ENCODE assay signal across 29 cellular contexts in genomic region chr4:10120943-10121567, GRCh38. TPM values are rescaled to one million over a fixed set of nuclear protein-coding genes. Genes with fewer than 3 reads are reported as not detected.
DNase-seq lines count a peak whose midpoint lies in the region; ATAC-seq and TF ChIP-seq lines count a peak whose summit lies in the region.
"Had no signal": no experiment of that assay in that cellular context is flagged by ENCODE, and none has a peak within 500 bp of the region (broad histone marks: within the 10 kb centered on the region; RNA-seq: fewer than 3 reads in every experiment).

No MANE protein-coding gene starts in this region.

- no peak overlapping the region for H4K8ac ChIP-seq in trophoblast cell (ENCODE audit: low read depth, low read length)

- intact Hi-C loops in left ventricle myocardium superior (cut with micrococcal nuclease), result no loop called here

- no peak overlapping the region for H2BK5ac ChIP-seq in trophoblast cell (ENCODE audit: low read depth, low read length, poor library complexity)

- H3K79me2 ChIP-seq in neural progenitor cell (ENCODE audit: low read depth) (peaks cover 2% of the 10 kb centered on the region), trophoblast cell (ENCODE audit: control insufficient read depth, insufficient read depth, low read length, poor library complexity) (peaks cover 4% of the 10 kb centered on the region)

- H3K4me3 ChIP-seq in BLaER1 (no peak overlapping the region), neural progenitor cell (no peak overlapping the region), trophoblast cell (ENCODE audit: low read depth, low read length) (no peak overlapping the region)
- H3K4me3 ChIP-seq: cardiac muscle cell, mucosa of descending colon, spleen, transverse colon had no signal

- no peaks in the 10 kb centered on the region for H3K36me3 Mint-ChIP-seq in neural progenitor cell

- no peak overlapping the region for H3K4me3 Mint-ChIP-seq in neural progenitor cell
- H3K4me3 Mint-ChIP-seq: activated B cell treated with CpG ODN at 0.5 μM for 24 hours; activated CD4-positive, alpha-beta memory T cell treated with anti-CD3 and anti-CD28 coated beads, Interleukin-2, amount 10 ng/mL, durations not matched to agents 7 days and 5 days; H9 had no signal

- no peak overlapping the region for H3K14ac ChIP-seq in trophoblast cell (ENCODE audit: low read length)

- no peak overlapping the region for H4K12ac ChIP-seq in trophoblast cell (ENCODE audit: low read depth, low read length)

- DNase-seq in GDM1 (lab: John Stamatoyannopoulos, UW), result peak; percentile 31
- DNase-seq in kidney tubule cell (ENCODE audit: low spot score), result peak; percentile 31
- DNase-seq in neural progenitor cell (ENCODE audit: low spot score), result no peak
- no peak for DNase-seq in trophoblast cell
- no peak for DNase-seq in germinal center (ENCODE audit: low spot score)
- DNase-seq in left ventricle myocardium superior, result no peak
- DNase-seq: activated B cell treated with CpG ODN at 0.5 μM for 24 hours; activated CD4-positive, alpha-beta memory T cell treated with anti-CD3 and anti-CD28 coated beads, Interleukin-2, amount 10 ng/mL, durations not matched to agents 7 days and 5 days; activated gamma-delta T cell; activated T-cell treated with anti-CD3 and anti-CD28 coated beads for 4 hours; anterior cingulate cortex; H9; IMR-90; left cardiac atrium; MM.1S; NCI-H1436; NCI-H2171 treated with DMSO at 0.1 percent for 48 hours; NCI-H69; spleen; stimulated activated CD4-positive, alpha-beta T cell treated with anti-CD3 and anti-CD28 coated beads, Interleukin-4, amount 100 ng/mL, for 1 hour; stimulated activated naive CD8-positive, alpha-beta T cell treated with anti-CD3 and anti-CD28 coated beads, Interleukin-15, Interleukin-2, amounts not matched to agents 100 U/mL and 50 U/mL, for 24 hours; T1000; transverse colon had no signal

- H3K9me3 Mint-ChIP-seq in neural progenitor cell, result peaks cover 4% of the 10 kb centered on the region
- H3K9me3 Mint-ChIP-seq: activated B cell treated with CpG ODN at 0.5 μM for 24 hours; activated CD4-positive, alpha-beta memory T cell treated with anti-CD3 and anti-CD28 coated beads, Interleukin-2, amount 10 ng/mL, durations not matched to agents 7 days and 5 days; H9 had no signal

- no peak overlapping the region for H3K18ac ChIP-seq in trophoblast cell (ENCODE audit: low read length)

- H2BK12ac ChIP-seq in trophoblast cell (ENCODE audit: low read length), result no peak overlapping the region

- H3K27me3 ChIP-seq in BLaER1 (no peaks in the 10 kb centered on the region), neural progenitor cell (no peaks in the 10 kb centered on the region), trophoblast cell (ENCODE audit: insufficient read depth, low read length) (no peaks in the 10 kb centered on the region)
- H3K27me3 ChIP-seq: cardiac muscle cell, neutrophil, transverse colon had no signal

- H3K27me3 Mint-ChIP-seq in neural progenitor cell (ENCODE audit: insufficient read depth, low read depth), result peaks cover 11% of the 10 kb centered on the region
- H3K27me3 Mint-ChIP-seq: activated CD4-positive, alpha-beta memory T cell treated with anti-CD3 and anti-CD28 coated beads, Interleukin-2, amount 10 ng/mL, durations not matched to agents 7 days and 5 days had no signal

- peak overlapping the region; percentile 79 for H3K27ac Mint-ChIP-seq in neural progenitor cell
- H3K27ac Mint-ChIP-seq: activated B cell treated with CpG ODN at 0.5 μM for 24 hours; activated CD4-positive, alpha-beta memory T cell treated with anti-CD3 and anti-CD28 coated beads, Interleukin-2, amount 10 ng/mL, durations not matched to agents 7 days and 5 days had no signal

- H3K9me3 ChIP-seq in BLaER1 (peaks cover 3% of the 10 kb centered on the region), neural progenitor cell (ENCODE audit: low read depth) (no peaks in the 10 kb centered on the region), trophoblast cell (ENCODE audit: insufficient read depth, low read depth, low read length) (peaks cover 2% of the 10 kb centered on the region)
- H3K9me3 ChIP-seq: mucosa of descending colon, neutrophil, spleen, transverse colon had no signal

- no CpG with 5 or more reads among the region's 11 CpGs for WGBS in trophoblast cell (ENCODE audit: extremely low coverage, insufficient coverage, insufficient read length)

- H2AK5ac ChIP-seq in trophoblast cell (ENCODE audit: low read length), result no peak overlapping the region

- no peaks in the 10 kb centered on the region for H3K36me3 ChIP-seq in BLaER1
- H3K36me3 ChIP-seq in neural progenitor cell, result no peaks in the 10 kb centered on the region
- no peaks in the 10 kb centered on the region for H3K36me3 ChIP-seq in trophoblast cell (ENCODE audit: control insufficient read depth in 1 of 2, insufficient read depth in 2 of 2, low read length in 2 of 2)
- H3K36me3 ChIP-seq: cardiac muscle cell, neutrophil, spleen, transverse colon had no signal

- H3K27ac ChIP-seq in BLaER1, result peak overlapping the region; percentile 83
- H3K27ac ChIP-seq in neural progenitor cell, result no peak overlapping the region
- H3K27ac ChIP-seq in trophoblast cell (ENCODE audit: low read depth, low read length), result no peak overlapping the region
- H3K27ac ChIP-seq: C4-2B, neutrophil, spleen, transverse colon had no signal

- no peak overlapping the region for H4K91ac ChIP-seq in trophoblast cell (ENCODE audit: low read depth, low read length)

- H2BK120ac ChIP-seq in trophoblast cell (ENCODE audit: insufficient read depth, low read length, poor library complexity), result no peak overlapping the region

- H3K9ac ChIP-seq in BLaER1 (peak overlapping the region; percentile 15; the same call in 1 of the 2 replicates), neural progenitor cell (no peak overlapping the region), trophoblast cell (ENCODE audit: low read length) (no peak overlapping the region)

- H3K4me1 ChIP-seq in BLaER1 (peaks cover 85% of the 10 kb centered on the region), neural progenitor cell (peaks cover 19% of the 10 kb centered on the region), trophoblast cell (ENCODE audit: control insufficient read depth in 1 of 2, insufficient read depth in 2 of 2, low read length in 2 of 2) (peaks cover 6 to 8% of the 10 kb centered on the region in 2 experiments)

- H3K4me1 Mint-ChIP-seq in neural progenitor cell, result peaks cover 45% of the 10 kb centered on the region

- ATAC-seq in HG03095 (IDR thresholded peaks at IDR 0.05; ENCODE audit: unreplicated experiment) (no peak), left ventricle myocardium superior (no peak)
- ATAC-seq: left cardiac atrium; stimulated activated naive CD8-positive, alpha-beta T cell treated with anti-CD3 and anti-CD28 coated beads, Interleukin-15, Interleukin-2, amounts not matched to agents 100 U/mL and 50 U/mL, for 24 hours had no signal

- H3F3A ChIP-seq in neural progenitor cell (ENCODE audit: low read depth), result peaks cover 5% of the 10 kb centered on the region

- peaks cover 2% of the 10 kb centered on the region for H4K20me1 ChIP-seq in BLaER1
- peaks cover under 1% of the 10 kb centered on the region for H4K20me1 ChIP-seq in neural progenitor cell (ENCODE audit: low read depth)

- no peak overlapping the region for H3K4ac ChIP-seq in trophoblast cell (ENCODE audit: low read depth, low read length)

- no peak for TF ChIP-seq CTCF in neural progenitor cell (IDR thresholded peaks at IDR 0.05)

- H3K23ac ChIP-seq in trophoblast cell (ENCODE audit: low read length), result no peak overlapping the region

- H2AFZ ChIP-seq in neural progenitor cell (replicated peaks), result no peak overlapping the region
- H2AFZ ChIP-seq in trophoblast cell (ENCODE audit: insufficient read depth, low read length, poor library complexity), result no peak overlapping the region

- H3K79me1 ChIP-seq in trophoblast cell (ENCODE audit: low read length), result peaks cover 13% of the 10 kb centered on the region

- peak overlapping the region; percentile 91 for H3K4me2 ChIP-seq in BLaER1
- H3K4me2 ChIP-seq in neural progenitor cell, result no peak overlapping the region
- H3K4me2 ChIP-seq in trophoblast cell (ENCODE audit: low read length), result no peak overlapping the region

RNA-seq across cellular contexts. Expression of gene WDR1, which starts 4.5 kb away (rescaled TPM):
- 83.1 and 125 TPM in 2 replicates for total RNA-seq in neural progenitor cell (ENCODE audit: low replicate concordance)
- 349 and 360 TPM in 2 replicates for polyA plus RNA-seq in trophoblast cell (2013)
- total RNA-seq in left ventricle myocardium superior, result 182 TPM

Comparison
In these comparisons a context has a peak if more than half of its experiments do, and no peak if none do; other contexts are left out.
1. DNase-seq: peak in GDM1 (single experiment) and kidney tubule cell (single experiment); none in neural progenitor cell (single experiment), trophoblast cell (0 of 2), germinal center (single experiment) and left ventricle myocardium superior (single experiment).